In the genomic region with DNA sequence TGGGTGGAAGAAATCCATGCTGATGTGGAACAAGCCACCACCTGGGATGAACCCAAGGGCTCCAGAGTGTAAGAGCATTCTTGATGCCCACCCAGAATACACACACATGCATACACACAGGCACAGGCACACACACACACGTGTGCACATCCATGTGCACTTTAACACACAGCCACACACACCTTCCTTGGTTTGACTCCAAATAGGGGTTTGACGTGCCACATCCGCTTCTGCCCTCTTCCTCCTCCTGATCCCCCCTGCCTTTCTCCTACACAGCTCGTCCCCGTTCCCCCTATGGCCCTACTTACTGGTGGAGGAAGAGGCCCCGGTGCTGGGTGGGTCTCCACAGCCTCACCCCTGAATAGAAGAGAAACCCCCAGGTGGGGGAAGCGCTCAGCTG, we compare ENCODE assay signal across 19 cellular contexts. TPM values are rescaled to one million over a fixed set of nuclear protein-coding genes. Genes with fewer than 3 reads are reported as not detected.
DNase-seq lines count a peak whose midpoint lies in the region; ATAC-seq and TF ChIP-seq lines count a peak whose summit lies in the region.
"Had no signal": no experiment of that assay in that cellular context is flagged by ENCODE, and none has a peak within 500 bp of the region (broad histone marks: within the 10 kb centered on the region; RNA-seq: fewer than 3 reads in every experiment).

No MANE protein-coding gene starts in this region.

- H3K4me2 ChIP-seq in MM.1S (ENCODE audit: low read depth, low read length) = peak overlapping the region; percentile 44

- no peaks in the 10 kb centered on the region for H3K27me3 Mint-ChIP-seq in activated T-cell treated with anti-CD3 and anti-CD28 coated beads, Interleukin-2, amount 50 U/mL, for 72 hours (ENCODE audit: low read depth)
- peaks cover 3% of the 10 kb centered on the region for H3K27me3 Mint-ChIP-seq in activated naive CD8-positive, alpha-beta T cell treated with anti-CD3 and anti-CD28 coated beads, Interleukin-2, amount 10 ng/mL, durations not matched to agents 7 days and 5 days
- H3K27me3 Mint-ChIP-seq in stimulated activated memory B cell treated with anti-CD40 and anti-IgM and Interleukin-4, amounts not matched to agents 10 μg/mL and 1 μg/mL and 100 μg/mL, for 72 hours = peaks cover 19% of the 10 kb centered on the region

- no peak for DNase-seq in activated T-cell treated with anti-CD3 and anti-CD28 coated beads, Interleukin-2, amount 50 U/mL, for 72 hours
- DNase-seq in activated T-cell treated with anti-CD3 and anti-CD28 coated beads, Interleukin-2, amount 50 U/mL, for 1 hour = no peak
- DNase-seq in MM.1S (no peak), HT-29 (ENCODE audit: low spot score) (no peak), anterior cingulate cortex (lab: John Stamatoyannopoulos, UW) (no peak)
- no peak for DNase-seq in activated naive CD8-positive, alpha-beta T cell treated with anti-CD3 and anti-CD28 coated beads, Interleukin-2, amount 10 ng/mL, durations not matched to agents 7 days and 5 days
- DNase-seq: COR-L47, GM23248, heart right ventricle, Karpas-422, mammary epithelial cell, NCI-H1436, retina, SHP77 treated with DMSO at 0.1 percent for 48 hours had no signal

- H4K20me1 ChIP-seq in MM.1S (ENCODE audit: insufficient read depth, low read length) = no peaks in the 10 kb centered on the region; the same call in 1 of the 2 replicates

- peaks cover 19% of the 10 kb centered on the region for H3K4me1 ChIP-seq in MM.1S (ENCODE audit: low read length)
- H3K4me1 ChIP-seq: breast epithelium had no signal

- no peak overlapping the region for H3K27ac ChIP-seq in MM.1S (ENCODE audit: low read length)
- H3K27ac ChIP-seq: breast epithelium, GM23248 had no signal

- H3K79me2 ChIP-seq in MM.1S (ENCODE audit: low read length) = no peaks in the 10 kb centered on the region

- H3F3A ChIP-seq in MM.1S (ENCODE audit: insufficient read depth, low read length) = peaks cover 8% of the 10 kb centered on the region; the same call in 1 of the 2 replicates

- peak; percentile 8 to 11 for ATAC-seq in activated T-cell treated with anti-CD3 and anti-CD28 coated beads, Interleukin-2, amount 50 U/mL, for 72 hours (replicated peaks in 1 of 2)
- ATAC-seq in activated naive CD8-positive, alpha-beta T cell treated with anti-CD3 and anti-CD28 coated beads, Interleukin-2, amount 10 ng/mL, durations not matched to agents 7 days and 5 days (ENCODE audit: low read depth) = peak; percentile 41
- peak; percentile 25 for ATAC-seq in stimulated activated memory B cell treated with anti-CD40 and anti-IgM and Interleukin-4, amounts not matched to agents 10 μg/mL and 1 μg/mL and 100 μg/mL, for 72 hours
- ATAC-seq in GM21786 (IDR thresholded peaks at IDR 0.05; ENCODE audit: unreplicated experiment) = no peak
- ATAC-seq: heart right ventricle had no signal

- POLR2A ChIA-PET in activated naive CD8-positive, alpha-beta T cell treated with anti-CD3 and anti-CD28 coated beads, Interleukin-2, amount 10 ng/mL, durations not matched to agents 7 days and 5 days (lab: Charles Lee) = interaction anchor here (1.2 to 4.0 kb wide), 9 partner anchors 16 to 92 kb away, joined by 3 to 28 read pairs (median 7); a partner anchor contains a TSS

- H2AFZ ChIP-seq in MM.1S (ENCODE audit: low read length) = no peak overlapping the region
- H2AFZ ChIP-seq: GM23248 had no signal

- no peak overlapping the region for H3K9ac ChIP-seq in MM.1S (ENCODE audit: low read length)
- H3K9ac ChIP-seq: GM23248 had no signal

- no peaks in the 10 kb centered on the region for H3K9me2 ChIP-seq in MM.1S (replicated peaks; ENCODE audit: insufficient read depth, low read length)

- H3K27ac Mint-ChIP-seq in activated T-cell treated with anti-CD3 and anti-CD28 coated beads, Interleukin-2, amount 50 U/mL, for 72 hours = no peak overlapping the region
- H3K27ac Mint-ChIP-seq in activated naive CD8-positive, alpha-beta T cell treated with anti-CD3 and anti-CD28 coated beads, Interleukin-2, amount 10 ng/mL, durations not matched to agents 7 days and 5 days = peak overlapping the region; percentile 94
- peak overlapping the region; percentile 68 for H3K27ac Mint-ChIP-seq in stimulated activated memory B cell treated with anti-CD40 and anti-IgM and Interleukin-4, amounts not matched to agents 10 μg/mL and 1 μg/mL and 100 μg/mL, for 72 hours

- peaks cover 35% of the 10 kb centered on the region for H3K4me1 Mint-ChIP-seq in activated T-cell treated with anti-CD3 and anti-CD28 coated beads, Interleukin-2, amount 50 U/mL, for 72 hours (ENCODE audit: low read depth)
- peaks cover 28% of the 10 kb centered on the region for H3K4me1 Mint-ChIP-seq in activated naive CD8-positive, alpha-beta T cell treated with anti-CD3 and anti-CD28 coated beads, Interleukin-2, amount 10 ng/mL, durations not matched to agents 7 days and 5 days
- H3K4me1 Mint-ChIP-seq in stimulated activated memory B cell treated with anti-CD40 and anti-IgM and Interleukin-4, amounts not matched to agents 10 μg/mL and 1 μg/mL and 100 μg/mL, for 72 hours = peaks cover 25% of the 10 kb centered on the region

- H3K4me3 ChIP-seq in MM.1S (ENCODE audit: low read length) = no peak overlapping the region
- H3K4me3 ChIP-seq: breast epithelium, GM23248, heart right ventricle had no signal

- peaks cover 0 to 2% of the 10 kb centered on the region in 2 donors for H3K36me3 Mint-ChIP-seq in activated T-cell treated with anti-CD3 and anti-CD28 coated beads, Interleukin-2, amount 50 U/mL, for 72 hours (ENCODE audit: insufficient read depth in 2 of 2)
- no peaks in the 10 kb centered on the region for H3K36me3 Mint-ChIP-seq in activated naive CD8-positive, alpha-beta T cell treated with anti-CD3 and anti-CD28 coated beads, Interleukin-2, amount 10 ng/mL, durations not matched to agents 7 days and 5 days
- no peaks in the 10 kb centered on the region for H3K36me3 Mint-ChIP-seq in stimulated activated memory B cell treated with anti-CD40 and anti-IgM and Interleukin-4, amounts not matched to agents 10 μg/mL and 1 μg/mL and 100 μg/mL, for 72 hours

- no peaks in the 10 kb centered on the region for H3K36me3 ChIP-seq in MM.1S (replicated peaks; ENCODE audit: insufficient read depth, low read length)
- H3K36me3 ChIP-seq: breast epithelium, heart right ventricle had no signal

- H3K4me3 Mint-ChIP-seq in activated T-cell treated with anti-CD3 and anti-CD28 coated beads, Interleukin-2, amount 50 U/mL, for 72 hours = peak overlapping the region; percentile 50 to 70
- peak overlapping the region; percentile 68 for H3K4me3 Mint-ChIP-seq in activated naive CD8-positive, alpha-beta T cell treated with anti-CD3 and anti-CD28 coated beads, Interleukin-2, amount 10 ng/mL, durations not matched to agents 7 days and 5 days
- H3K4me3 Mint-ChIP-seq in stimulated activated memory B cell treated with anti-CD40 and anti-IgM and Interleukin-4, amounts not matched to agents 10 μg/mL and 1 μg/mL and 100 μg/mL, for 72 hours = no peak overlapping the region

- no peak for TF ChIP-seq CTCF in MM.1S (IDR thresholded peaks at IDR 0.05; ENCODE audit: low read length)

- peaks cover 0 to 2% of the 10 kb centered on the region in 2 donors for H3K9me3 Mint-ChIP-seq in activated T-cell treated with anti-CD3 and anti-CD28 coated beads, Interleukin-2, amount 50 U/mL, for 72 hours
- no peaks in the 10 kb centered on the region for H3K9me3 Mint-ChIP-seq in activated naive CD8-positive, alpha-beta T cell treated with anti-CD3 and anti-CD28 coated beads, Interleukin-2, amount 10 ng/mL, durations not matched to agents 7 days and 5 days
- no peaks in the 10 kb centered on the region for H3K9me3 Mint-ChIP-seq in stimulated activated memory B cell treated with anti-CD40 and anti-IgM and Interleukin-4, amounts not matched to agents 10 μg/mL and 1 μg/mL and 100 μg/mL, for 72 hours

- H3K27me3 ChIP-seq in MM.1S (replicated peaks; ENCODE audit: insufficient read depth, low read length) = peaks cover 59% of the 10 kb centered on the region
- H3K27me3 ChIP-seq: breast epithelium had no signal

- H3K9me3 ChIP-seq in MM.1S (replicated peaks; ENCODE audit: insufficient read depth, low read length) = no peaks in the 10 kb centered on the region
- H3K9me3 ChIP-seq: breast epithelium, heart right ventricle had no signal

RNA-seq across cellular contexts. Expression of a gene that starts 16.0 kb away (rescaled TPM):
- total RNA-seq in activated T-cell treated with anti-CD3 and anti-CD28 coated beads, Interleukin-2, amount 50 U/mL, for 72 hours = not detected
- total RNA-seq in activated naive CD8-positive, alpha-beta T cell treated with anti-CD3 and anti-CD28 coated beads, Interleukin-2, amount 10 ng/mL, durations not matched to agents 7 days and 5 days = not detected
- not detected in 2 replicates for total RNA-seq in HT-29 (2014; rRNA removed; shearing (Covaris generic))
- total RNA-seq: breast epithelium; GM23248; heart right ventricle; mammary epithelial cell; subcutaneous adipose tissue; T-helper 2 cell treated with Interferon-gamma antibody and Interleukin-4, amounts not matched to agents 100 ng/mL and 5 ng/mL, for 36 hours had no signal

RNA-seq across cellular contexts. Expression of a gene that starts 19.3 kb away (rescaled TPM):
- total RNA-seq in activated T-cell treated with anti-CD3 and anti-CD28 coated beads, Interleukin-2, amount 50 U/mL, for 72 hours = 10 to 100 TPM; 80.4 to 84.5 TPM
- total RNA-seq in activated naive CD8-positive, alpha-beta T cell treated with anti-CD3 and anti-CD28 coated beads, Interleukin-2, amount 10 ng/mL, durations not matched to agents 7 days and 5 days = 100 to 1,000 TPM; 110 to 111 TPM
- 55.0 and 72.1 TPM in 2 replicates for total RNA-seq in HT-29 (2014; rRNA removed; shearing (Covaris generic))

RNA-seq across cellular contexts. Expression of a gene that starts 54.2 kb away (rescaled TPM):
- 100 to 1,000 TPM; 145 to 151 TPM for total RNA-seq in activated T-cell treated with anti-CD3 and anti-CD28 coated beads, Interleukin-2, amount 50 U/mL, for 72 hours
- 100 to 1,000 TPM; 126 to 147 TPM for total RNA-seq in activated naive CD8-positive, alpha-beta T cell treated with anti-CD3 and anti-CD28 coated beads, Interleukin-2, amount 10 ng/mL, durations not matched to agents 7 days and 5 days
- 92.5 and 108 TPM in 2 replicates for total RNA-seq in HT-29 (2014; rRNA removed; shearing (Covaris generic))
